Comparison of ENCODE assay signal across 1 cellular context in the genomic region with DNA sequence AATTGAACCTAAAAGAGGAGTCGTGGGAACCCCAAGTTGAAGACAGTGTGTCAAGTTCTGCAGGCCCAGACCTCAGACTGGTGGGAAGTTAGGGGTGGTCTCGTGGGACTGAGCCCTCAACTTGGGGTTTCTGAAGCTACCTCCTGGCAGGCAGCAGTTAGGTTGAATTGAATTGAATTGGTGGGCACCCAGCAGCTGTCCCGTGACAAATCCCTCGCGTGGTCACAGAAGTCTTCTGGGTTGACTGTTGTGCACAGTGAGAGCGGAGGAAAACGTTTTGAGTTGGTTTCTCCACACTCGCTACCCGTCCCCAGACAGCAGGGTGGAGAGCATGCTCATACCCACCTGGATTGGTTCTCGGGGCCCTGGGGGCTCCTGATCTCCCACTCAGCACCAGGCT.
A peak's percentile ranks its signal among the peaks of the same experiment; 100 is the strongest.
TF ChIP-seq lines count a peak whose summit lies in the region.

No MANE protein-coding gene starts in this region.

TF ChIP-seq in HepG2, 621 proteins besides CTCF, POLR2A, EP300 and RAD21 (continued from another document):
- TF ChIP-seq, protein P1, sequence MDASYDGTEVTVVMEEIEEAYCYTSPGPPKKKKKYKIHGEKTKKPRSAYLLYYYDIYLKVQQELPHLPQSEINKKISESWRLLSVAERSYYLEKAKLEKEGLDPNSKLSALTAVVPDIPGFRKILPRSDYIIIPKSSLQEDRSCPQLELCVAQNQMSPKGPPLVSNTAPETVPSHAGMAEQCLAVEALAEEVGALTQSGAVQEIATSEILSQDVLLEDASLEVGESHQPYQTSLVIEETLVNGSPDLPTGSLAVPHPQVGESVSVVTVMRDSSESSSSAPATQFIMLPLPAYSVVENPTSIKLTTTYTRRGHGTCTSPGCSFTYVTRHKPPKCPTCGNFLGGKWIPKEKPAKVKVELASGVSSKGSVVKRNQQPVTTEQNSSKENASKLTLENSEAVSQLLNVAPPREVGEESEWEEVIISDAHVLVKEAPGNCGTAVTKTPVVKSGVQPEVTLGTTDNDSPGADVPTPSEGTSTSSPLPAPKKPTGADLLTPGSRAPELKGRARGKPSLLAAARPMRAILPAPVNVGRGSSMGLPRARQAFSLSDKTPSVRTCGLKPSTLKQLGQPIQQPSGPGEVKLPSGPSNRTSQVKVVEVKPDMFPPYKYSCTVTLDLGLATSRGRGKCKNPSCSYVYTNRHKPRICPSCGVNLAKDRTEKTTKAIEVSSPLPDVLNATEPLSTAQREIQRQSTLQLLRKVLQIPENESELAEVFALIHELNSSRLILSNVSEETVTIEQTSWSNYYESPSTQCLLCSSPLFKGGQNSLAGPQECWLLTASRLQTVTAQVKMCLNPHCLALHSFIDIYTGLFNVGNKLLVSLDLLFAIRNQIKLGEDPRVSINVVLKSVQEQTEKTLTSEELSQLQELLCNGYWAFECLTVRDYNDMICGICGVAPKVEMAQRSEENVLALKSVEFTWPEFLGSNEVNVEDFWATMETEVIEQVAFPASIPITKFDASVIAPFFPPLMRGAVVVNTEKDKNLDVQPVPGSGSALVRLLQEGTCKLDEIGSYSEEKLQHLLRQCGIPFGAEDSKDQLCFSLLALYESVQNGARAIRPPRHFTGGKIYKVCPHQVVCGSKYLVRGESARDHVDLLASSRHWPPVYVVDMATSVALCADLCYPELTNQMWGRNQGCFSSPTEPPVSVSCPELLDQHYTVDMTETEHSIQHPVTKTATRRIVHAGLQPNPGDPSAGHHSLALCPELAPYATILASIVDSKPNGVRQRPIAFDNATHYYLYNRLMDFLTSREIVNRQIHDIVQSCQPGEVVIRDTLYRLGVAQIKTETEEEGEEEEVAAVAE (CRISPR knock-in tag; IDR thresholded peaks at IDR 0.05; ENCODE audit: borderline replicate concordance) = no peak
- TF ChIP-seq ZNF577 (CRISPR knock-in tag; IDR thresholded peaks at IDR 0.05; ENCODE audit: borderline replicate concordance, low read depth) (no peak), ZNF251 (CRISPR knock-in tag; IDR thresholded peaks at IDR 0.05) (no peak), IRF2 (CRISPR knock-in tag; IDR thresholded peaks at IDR 0.05) (no peak), TOE1 (CRISPR knock-in tag; IDR thresholded peaks at IDR 0.05) (no peak), GABPA (IDR thresholded peaks at IDR 0.05; ENCODE audit: low read depth, low read length) (no peak), GABPA (CRISPR knock-in tag; IDR thresholded peaks at IDR 0.05; ENCODE audit: low read depth) (no peak), NFYB (CRISPR knock-in tag; IDR thresholded peaks at IDR 0.05) (no peak), ZNF737 (CRISPR knock-in tag; IDR thresholded peaks at IDR 0.05; ENCODE audit: borderline replicate concordance) (no peak), SNAI1 (CRISPR knock-in tag; IDR thresholded peaks at IDR 0.05; ENCODE audit: borderline replicate concordance) (0 out of 2 replicates have a peak, but pooled peaks have one; percentile 23), ZMAT3 (CRISPR knock-in tag; conservative IDR thresholded peaks at IDR 0.05) (no peak), ZNF879 (CRISPR knock-in tag; IDR thresholded peaks at IDR 0.05) (0 out of 2 replicates have a peak, but pooled peaks have one; percentile 15), ETV6 (CRISPR knock-in tag; conservative IDR thresholded peaks at IDR 0.05) (no peak), ZNF354B (CRISPR knock-in tag; IDR thresholded peaks at IDR 0.05) (0 out of 2 replicates have a peak, but pooled peaks have one; percentile 22), ZNF274 (CRISPR knock-in tag; IDR thresholded peaks at IDR 0.05) (0 out of 2 replicates have a peak, but pooled peaks have one; percentile 34), ZC3H13 (CRISPR knock-in tag; IDR thresholded peaks at IDR 0.05) (0 out of 2 replicates have a peak, but pooled peaks have one; percentile 39), ZNF556 (CRISPR knock-in tag; IDR thresholded peaks at IDR 0.05; ENCODE audit: borderline replicate concordance) (no peak), ZNF30 (CRISPR knock-in tag; IDR thresholded peaks at IDR 0.05) (no peak), KMT2A (CRISPR knock-in tag; IDR thresholded peaks at IDR 0.05) (no peak), TEAD3 (CRISPR knock-in tag; optimal IDR thresholded peaks at IDR 0.05; ENCODE audit: borderline replicate concordance) (peak; percentile 4), ZNF883 (CRISPR knock-in tag; IDR thresholded peaks at IDR 0.05; ENCODE audit: not compliant biosample characterization) (peak; percentile 32), GLI4 (CRISPR knock-in tag; IDR thresholded peaks at IDR 0.05; ENCODE audit: borderline replicate concordance) (0 out of 2 replicates have a peak, but pooled peaks have one; percentile 63), POLR2AphosphoS5 (IDR thresholded peaks at IDR 0.05; ENCODE audit: low read depth, low read length) (no peak), TCF12 (IDR thresholded peaks at IDR 0.05) (no peak), TCF12 (CRISPR knock-in tag; IDR thresholded peaks at IDR 0.05) (peak; percentile 51; the same call in 1 of the 2 replicates)
- TF ChIP-seq, protein P2, sequence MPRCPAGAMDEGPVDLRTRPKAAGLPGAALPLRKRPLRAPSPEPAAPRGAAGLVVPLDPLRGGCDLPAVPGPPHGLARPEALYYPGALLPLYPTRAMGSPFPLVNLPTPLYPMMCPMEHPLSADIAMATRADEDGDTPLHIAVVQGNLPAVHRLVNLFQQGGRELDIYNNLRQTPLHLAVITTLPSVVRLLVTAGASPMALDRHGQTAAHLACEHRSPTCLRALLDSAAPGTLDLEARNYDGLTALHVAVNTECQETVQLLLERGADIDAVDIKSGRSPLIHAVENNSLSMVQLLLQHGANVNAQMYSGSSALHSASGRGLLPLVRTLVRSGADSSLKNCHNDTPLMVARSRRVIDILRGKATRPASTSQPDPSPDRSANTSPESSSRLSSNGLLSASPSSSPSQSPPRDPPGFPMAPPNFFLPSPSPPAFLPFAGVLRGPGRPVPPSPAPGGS (CRISPR knock-in tag; IDR thresholded peaks at IDR 0.05) = peak; percentile 45; the same call in 1 of the 2 replicates
